In the genomic region with DNA sequence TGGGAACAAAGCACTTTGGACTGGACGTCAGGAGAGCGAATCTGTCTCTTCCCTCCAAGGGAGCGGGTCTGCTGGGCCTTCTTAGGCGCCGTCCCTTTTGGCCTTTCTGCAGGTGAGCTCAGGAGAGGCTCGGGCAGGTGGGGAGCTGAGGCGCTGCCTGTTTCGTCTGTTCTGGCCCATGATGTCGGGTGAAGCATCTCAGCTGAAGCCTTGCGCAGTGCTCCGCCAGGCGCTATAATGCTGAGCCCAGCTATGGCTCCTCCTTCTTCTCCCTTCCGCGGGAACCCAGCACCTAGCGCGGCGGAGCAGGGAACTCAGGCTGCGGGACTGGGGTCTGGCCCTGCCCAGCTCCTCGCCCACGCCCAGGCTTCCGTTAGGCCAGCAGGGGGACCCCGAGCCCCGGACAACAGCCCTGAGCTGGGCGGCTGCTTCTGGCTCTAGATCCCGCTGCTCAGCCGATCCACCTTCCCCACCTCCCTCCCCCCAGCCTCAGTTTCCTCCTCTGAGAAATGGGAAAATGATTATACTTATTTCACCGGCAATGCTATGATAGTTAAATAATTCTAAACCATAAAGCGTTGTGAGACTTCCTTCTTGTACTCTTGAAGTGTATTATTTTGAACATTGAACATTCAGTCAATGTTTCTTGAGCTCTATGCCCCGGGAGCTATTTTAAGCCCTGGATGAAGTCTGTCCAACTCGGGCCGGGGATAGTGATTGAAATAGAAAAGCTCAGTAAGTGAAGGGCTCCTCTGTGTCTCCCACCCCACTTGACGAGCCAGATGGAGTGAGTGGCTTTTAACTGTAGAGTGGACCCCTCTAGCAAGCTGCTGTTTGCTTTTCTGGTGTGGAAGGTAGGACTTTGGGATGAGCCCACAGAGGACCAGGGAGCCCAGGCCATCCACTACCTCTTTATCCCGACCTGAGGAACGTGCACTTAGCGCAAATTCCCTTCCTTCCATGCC, we compare ENCODE assay signal across 8 cellular contexts. TPM values are rescaled to one million over a fixed set of nuclear protein-coding genes. Genes with fewer than 3 reads are reported as not detected.
A peak's percentile ranks its signal among the peaks of the same experiment; 100 is the strongest.
DNase-seq lines count a peak whose midpoint lies in the region; ATAC-seq and TF ChIP-seq lines count a peak whose summit lies in the region.

No MANE protein-coding gene starts in this region.

- 36% methylated on average over 33 of the region's 35 CpGs for WGBS in HUES64

- H3K4me1 ChIP-seq in DND-41 (ENCODE audit: insufficient read depth, low read length) (no peaks in the 10 kb centered on the region), HUES64 (ENCODE audit: insufficient read depth, low read length) (no peaks in the 10 kb centered on the region)
- H3K4me1 ChIP-seq in CD8-positive, alpha-beta memory T cell (ENCODE audit: insufficient read depth, low read length): no peaks in the 10 kb centered on the region

- peaks cover 39% of the 10 kb centered on the region for H3K27me3 ChIP-seq in DND-41 (ENCODE audit: insufficient read depth, low read length, poor library complexity)
- peaks cover 10% of the 10 kb centered on the region; the same call in 1 of the 2 replicates for H3K27me3 ChIP-seq in HUES64 (ENCODE audit: insufficient read depth, low read length)
- peaks cover 14% of the 10 kb centered on the region for H3K27me3 ChIP-seq in CD8-positive, alpha-beta memory T cell (ENCODE audit: insufficient read depth, low read length, poor library complexity, severe bottlenecking)

- no peak for DNase-seq in DND-41
- DNase-seq in RPMI8226: peak; percentile 70
- peak; percentile 74 for DNase-seq in choroid plexus epithelial cell (ENCODE audit: low read depth)
- peak; percentile 62 for DNase-seq in left lobe of liver (ENCODE audit: low spot score)
- peak in 1 of 2 donors; percentile 63 for DNase-seq in stimulated activated effector memory CD8-positive, alpha-beta T cell treated with anti-CD3 and anti-CD28 coated beads, Interleukin-12 subunit alpha, Interleukin-12 subunit beta, amount 100 ng/mL, for 72 hours (ENCODE audit: low spot score in 2 of 2)
- no peak for DNase-seq in activated gamma-delta T cell treated with Interleukin-2 at 50 U/mL for 16 hours
- no peak for DNase-seq in CD8-positive, alpha-beta memory T cell

- POLR2A ChIA-PET in CD8-positive, alpha-beta memory T cell (lab: Charles Lee): no interaction called here

- H4K20me1 ChIP-seq in DND-41 (ENCODE audit: insufficient read depth, low read length): peaks cover 4% of the 10 kb centered on the region; the same call in 1 of the 2 replicates

- H3K9ac ChIP-seq in DND-41 (ENCODE audit: low read depth, low read length): no peak overlapping the region
- H3K9ac ChIP-seq in HUES64 (ENCODE audit: low read depth, low read length): no peak overlapping the region

- no peaks in the 10 kb centered on the region for H3K36me3 ChIP-seq in DND-41 (ENCODE audit: insufficient read depth, low read length)
- H3K36me3 ChIP-seq in HUES64 (ENCODE audit: insufficient read depth, low read length): no peaks in the 10 kb centered on the region
- no peaks in the 10 kb centered on the region for H3K36me3 ChIP-seq in CD8-positive, alpha-beta memory T cell (ENCODE audit: insufficient read depth, low read length)

- H3K27ac Mint-ChIP-seq in stimulated activated effector memory CD8-positive, alpha-beta T cell treated with anti-CD3 and anti-CD28 coated beads, Interleukin-12 subunit alpha, Interleukin-12 subunit beta, amount 100 ng/mL, for 72 hours: no peak overlapping the region
- H3K27ac Mint-ChIP-seq in CD8-positive, alpha-beta memory T cell: peak overlapping the region in 2 of 8 donors; percentile 13 to 41

- H3K27ac ChIP-seq in DND-41 (ENCODE audit: low read length) (no peak overlapping the region), HUES64 (ENCODE audit: low read depth, low read length) (no peak overlapping the region)
- no peak overlapping the region for H3K27ac ChIP-seq in CD8-positive, alpha-beta memory T cell (ENCODE audit: low read depth, low read length)

- peaks cover 17 to 61% of the 10 kb centered on the region in 2 donors for H3K27me3 Mint-ChIP-seq in CD8-positive, alpha-beta memory T cell

- no peak overlapping the region for H3K4me2 ChIP-seq in DND-41 (ENCODE audit: insufficient read depth, low read length)

- TF ChIP-seq CTCF in DND-41 (IDR thresholded peaks at IDR 0.05; ENCODE audit: borderline replicate concordance, extremely low read depth, low read length, poor library complexity, severe bottlenecking): peak; percentile 21
- TF ChIP-seq CTCF in choroid plexus epithelial cell (conservative IDR thresholded peaks at IDR 0.05; ENCODE audit: low read depth, low read length): peak; percentile 87

- CTCF ChIA-PET in CD8-positive, alpha-beta memory T cell (lab: Charles Lee): no interaction called here

- no peak overlapping the region for H3K4me3 Mint-ChIP-seq in stimulated activated effector memory CD8-positive, alpha-beta T cell treated with anti-CD3 and anti-CD28 coated beads, Interleukin-12 subunit alpha, Interleukin-12 subunit beta, amount 100 ng/mL, for 72 hours
- H3K4me3 Mint-ChIP-seq in CD8-positive, alpha-beta memory T cell: no peak overlapping the region

- no peak for ATAC-seq in DND-41 (ENCODE audit: insufficient read depth, low read depth)
- ATAC-seq in left lobe of liver: peak; percentile 92
- peak; percentile 60 for ATAC-seq in stimulated activated effector memory CD8-positive, alpha-beta T cell treated with anti-CD3 and anti-CD28 coated beads, Interleukin-12 subunit alpha, Interleukin-12 subunit beta, amount 100 ng/mL, for 72 hours

- H3K4me3 ChIP-seq in DND-41 (ENCODE audit: low read depth in 1 of 2, low read length in 2 of 2): no peak overlapping the region
- H3K4me3 ChIP-seq in HUES64 (ENCODE audit: low read length): peak overlapping the region; percentile 28
- H3K4me3 ChIP-seq in choroid plexus epithelial cell (ENCODE audit: low read depth, low read length): no peak overlapping the region
- no peak overlapping the region for H3K4me3 ChIP-seq in CD8-positive, alpha-beta memory T cell (ENCODE audit: low read length)

- peaks cover 14% of the 10 kb centered on the region for H3K4me1 Mint-ChIP-seq in stimulated activated effector memory CD8-positive, alpha-beta T cell treated with anti-CD3 and anti-CD28 coated beads, Interleukin-12 subunit alpha, Interleukin-12 subunit beta, amount 100 ng/mL, for 72 hours
- no peaks in the 10 kb centered on the region for H3K4me1 Mint-ChIP-seq in CD8-positive, alpha-beta memory T cell

- no peaks in the 10 kb centered on the region for H3K79me2 ChIP-seq in DND-41 (ENCODE audit: insufficient read depth, low read length)

- H3K36me3 Mint-ChIP-seq in stimulated activated effector memory CD8-positive, alpha-beta T cell treated with anti-CD3 and anti-CD28 coated beads, Interleukin-12 subunit alpha, Interleukin-12 subunit beta, amount 100 ng/mL, for 72 hours: no peaks in the 10 kb centered on the region
- H3K36me3 Mint-ChIP-seq in CD8-positive, alpha-beta memory T cell: no peaks in the 10 kb centered on the region

- H3K9me3 ChIP-seq in DND-41 (ENCODE audit: insufficient read depth, low read length, severe bottlenecking) (no peaks in the 10 kb centered on the region), HUES64 (ENCODE audit: insufficient read depth, low read depth, low read length) (no peaks in the 10 kb centered on the region)
- no peaks in the 10 kb centered on the region for H3K9me3 ChIP-seq in CD8-positive, alpha-beta memory T cell (ENCODE audit: low read length)

- no peaks in the 10 kb centered on the region for H3K9me3 Mint-ChIP-seq in stimulated activated effector memory CD8-positive, alpha-beta T cell treated with anti-CD3 and anti-CD28 coated beads, Interleukin-12 subunit alpha, Interleukin-12 subunit beta, amount 100 ng/mL, for 72 hours
- H3K9me3 Mint-ChIP-seq in CD8-positive, alpha-beta memory T cell: no peaks in the 10 kb centered on the region

- no peak overlapping the region for H2AFZ ChIP-seq in DND-41 (ENCODE audit: low read depth, low read length)

RNA-seq across cellular contexts. Expression of a gene that starts 9.6 kb away (rescaled TPM):
- 2.7 TPM for polyA plus RNA-seq in HUES64 (2013, experiment 1 of 2)
- 3.2 TPM for polyA plus RNA-seq in HUES64 (2013, experiment 2 of 2)
- 0.53 TPM for total RNA-seq in left lobe of liver
- not detected for total RNA-seq in CD8-positive, alpha-beta memory T cell
- polyA plus RNA-seq in CD8-positive, alpha-beta memory T cell: not detected

RNA-seq across cellular contexts. Expression of a gene that starts 32.1 kb away (rescaled TPM):
- polyA plus RNA-seq in HUES64 (2013, experiment 1 of 2): not detected
- not detected for polyA plus RNA-seq in HUES64 (2013, experiment 2 of 2)
- not detected for total RNA-seq in left lobe of liver
- not detected for total RNA-seq in CD8-positive, alpha-beta memory T cell
- not detected for polyA plus RNA-seq in CD8-positive, alpha-beta memory T cell

RNA-seq across cellular contexts. Expression of a gene that starts 57.7 kb away (rescaled TPM):
- not detected for polyA plus RNA-seq in HUES64 (2013, experiment 1 of 2)
- not detected for polyA plus RNA-seq in HUES64 (2013, experiment 2 of 2)
- total RNA-seq in left lobe of liver: not detected
- not detected for total RNA-seq in CD8-positive, alpha-beta memory T cell
- polyA plus RNA-seq in CD8-positive, alpha-beta memory T cell: not detected

Comparison
In these comparisons a context has a peak if more than half of its experiments do, and no peak if none do; other contexts are left out.
1. DNase-seq: peak in RPMI8226 (single experiment), choroid plexus epithelial cell (single experiment) and left lobe of liver (single experiment); none in DND-41 (single experiment), activated gamma-delta T cell treated with Interleukin-2 at 50 U/mL for 16 hours (single experiment) and CD8-positive, alpha-beta memory T cell (0 of 5).